In genomic region chr12:12718853-12719252, GRCh38 we compare ENCODE assay signal across 8 cellular contexts. TPM values are rescaled to one million over a fixed set of nuclear protein-coding genes. Genes with fewer than 3 reads are reported as not detected.
DNase-seq lines count a peak whose midpoint lies in the region; ATAC-seq, FAIRE-seq and TF ChIP-seq lines count a peak whose summit lies in the region.

No MANE protein-coding gene starts in this region.

- H3K79me2 ChIP-seq in HepG2 (ENCODE audit: insufficient read depth, low read length), result peaks cover 77% of the 10 kb centered on the region

- FAIRE-seq in HepG2 (lab: Jason Lieb, UNC), result no peak

- ATAC-seq in HepG2 (no peak), thoracic aorta (ENCODE audit: insufficient number of reproducible peaks, low FRiP score, low read depth) (no peak)

- H3K4me2 ChIP-seq in HepG2 (ENCODE audit: low read depth, low read length), result peak overlapping the region; percentile 89

- TF ChIP-seq CTCF in astrocyte of the cerebellum (IDR thresholded peaks at IDR 0.05; ENCODE audit: low read depth, low read length, missing control alignments), result no peak
- TF ChIP-seq CTCF in HepG2 (CRISPR knock-in tag; IDR thresholded peaks at IDR 0.05), result no peak
- TF ChIP-seq CTCF in thoracic aorta (IDR thresholded peaks at IDR 0.05), result no peak

- H3K9me3 ChIP-seq in HepG2 (ENCODE audit: low read length) (no peaks in the 10 kb centered on the region), thoracic aorta (no peaks in the 10 kb centered on the region)

- BruUV-seq in HepG2 (replicated peaks; lab: Mats Ljungman, UMichigan), result no TSS peak

- peak overlapping the region; percentile 99 for H3K9ac ChIP-seq in HepG2 (ENCODE audit: insufficient read depth, low read depth, low read length)

- H3K4me3 ChIP-seq in GM08714 (ENCODE audit: low read length) (peak overlapping the region; percentile 97), astrocyte of the cerebellum (ENCODE audit: low read depth, low read length) (peak overlapping the region; percentile 82), HepG2 (replicated peaks in 1 of 3; ENCODE audit: insufficient read depth in 1 of 3, low read depth in 2 of 3, low read length in 3 of 3) (peak overlapping the region; percentile 92 to 96 (median 96)), thoracic aorta (peak overlapping the region; percentile 98)

- TF ChIP-seq EP300 in HepG2 (IDR thresholded peaks at IDR 0.05; ENCODE audit: low read depth in 2 of 2, low read length in 2 of 2), result no peak
- no peak for TF ChIP-seq EP300 in HepG2 (CRISPR knock-in tag; IDR thresholded peaks at IDR 0.05; ENCODE audit: borderline replicate concordance)

- peak overlapping the region; percentile 99 for H3K27ac ChIP-seq in HepG2 (ENCODE audit: extremely low read length, insufficient read depth, low read length)
- peak overlapping the region; percentile 95 to 99 for H3K27ac ChIP-seq in thoracic aorta

- intact Hi-C loops in HepG2 (cut with micrococcal nuclease; ENCODE audit: unreplicated experiment), result loop anchor here (5.0 kb wide), 1 partner anchor 157 kb away; the partner anchor contains the start of gene DUSP16

- DNase-seq in M059J (ENCODE audit: low read depth) (peak; percentile 55), astrocyte of the cerebellum (ENCODE audit: low read depth) (no peak), HepG2 (ENCODE audit: low spot score) (no peak), thoracic aorta (ENCODE audit: low spot score) (no peak), NCI-H510A treated with DMSO at 0.1 percent for 48 hours (lab: John Stamatoyannopoulos, UW) (no peak), midbrain (lab: John Stamatoyannopoulos, UW) (no peak)
- DNase-seq in activated CD4-positive, CD25-positive, alpha-beta regulatory T cell treated with anti-CD3 and anti-CD28 coated beads, Interleukin-2, amount 50 U/mL, for 72 hours, result no peak

- in situ Hi-C loops in astrocyte of the cerebellum (cut with HindIII; ENCODE audit: low sequenced_read_pairs) (loop anchor here (25.0 kb wide), 1 partner anchor 332 kb away; no protein-coding TSS in a partner anchor), HepG2 (cut with HindIII; ENCODE audit: extremely low pct_ligation_motif_present, low pct_unique_long_range_greater_than_20kb) (loop anchor here (25.0 kb wide), 1 partner anchor 632 kb away; no protein-coding TSS in a partner anchor)

- H3K36me3 ChIP-seq in HepG2 (replicated peaks in 1 of 2; ENCODE audit: control insufficient read depth in 1 of 2, insufficient read depth in 2 of 2, low read length in 2 of 2), result 0 out of 5 replicates have a peak, but pooled peaks cover 1 to 9% of the 10 kb centered on the region in 2 experiments
- peaks cover 6% of the 10 kb centered on the region for H3K36me3 ChIP-seq in thoracic aorta

- H3K4me1 ChIP-seq in HepG2 (ENCODE audit: insufficient read depth, low read length) (peaks cover 50% of the 10 kb centered on the region), thoracic aorta (ENCODE audit: control insufficient read depth in 1 of 2, low read depth in 2 of 2) (peaks cover 48 to 67% of the 10 kb centered on the region in 2 donors)

- 4% methylated on average over 14 of the region's 14 CpGs for WGBS in HepG2 (ENCODE audit: low lambda C conversion rate)

- H2AFZ ChIP-seq in HepG2 (ENCODE audit: low read length), result no peak overlapping the region

- POLR2A ChIA-PET in HepG2 (lab: Yijun Ruan, JAX), result interaction anchor here (1.1 to 1.5 kb wide), 3 partner anchors 16 to 320 kb away, joined by 4 to 7 read pairs (median 5); no protein-coding TSS in a partner anchor

- no peak for TF ChIP-seq POLR2A in HepG2 (IDR thresholded peaks at IDR 0.05; ENCODE audit: insufficient read depth in 1 of 2, low read depth in 2 of 2, low read length in 2 of 2)

- TF ChIP-seq RAD21 in HepG2 (CRISPR knock-in tag; IDR thresholded peaks at IDR 0.05), result no peak

- H4K20me1 ChIP-seq in HepG2 (ENCODE audit: insufficient read depth, low read length), result peaks cover 15% of the 10 kb centered on the region; the same call in 1 of the 2 replicates

- CTCF ChIA-PET in HepG2 (lab: Yijun Ruan, JAX; ENCODE audit: low intra/inter-chr PET ratio, low total read pairs), result no interaction called here

- no peaks in the 10 kb centered on the region; a peak in 2 of 5 replicates for H3K27me3 ChIP-seq in HepG2 (ENCODE audit: control insufficient read depth in 1 of 2, insufficient read depth in 2 of 2, low read length in 2 of 2)
- no peaks in the 10 kb centered on the region for H3K27me3 ChIP-seq in thoracic aorta (replicated peaks; ENCODE audit: insufficient read depth)

TF ChIP-seq in HepG2, 621 proteins besides CTCF, POLR2A, EP300 and RAD21 (continues in another document):
- TF ChIP-seq TAF15 (IDR thresholded peaks at IDR 0.05; ENCODE audit: low read depth, low read length, poor library complexity, severe bottlenecking) (no peak), FUBP1 (CRISPR knock-in tag; IDR thresholded peaks at IDR 0.05; ENCODE audit: borderline replicate concordance) (no peak), ZNF607 (CRISPR knock-in tag; IDR thresholded peaks at IDR 0.05; ENCODE audit: borderline replicate concordance) (no peak), ZNF121 (CRISPR knock-in tag; IDR thresholded peaks at IDR 0.05) (no peak), NAIF1 (CRISPR knock-in tag; IDR thresholded peaks at IDR 0.05; ENCODE audit: borderline replicate concordance) (no peak), YEATS4 (CRISPR knock-in tag; IDR thresholded peaks at IDR 0.05; ENCODE audit: borderline replicate concordance) (no peak)

RNA-seq across cellular contexts. Expression of gene CDKN1B, which starts 1.7 kb away (rescaled TPM):
- total RNA-seq in M059J (2014; rRNA removed; shearing (Covaris generic)), result 34.8 and 48.4 TPM in 2 replicates
- total RNA-seq in HepG2 (2016; rRNA removed; fragmentation: Illumina TruSeq; extraction: Trizol) (37.2 and 39.6 TPM in 2 replicates), thoracic aorta (10 to 100 TPM; 61.9 to 63.5 TPM)
- total RNA-seq in HepG2 (2016; cell fraction: cytosol; rRNA removed; fragmentation: Illumina TruSeq; extraction: Trizol; ENCODE audit: low read depth), result 7.8 TPM in 2 replicates
- total RNA-seq in HepG2 (2016; cell fraction: insoluble cytoplasmic fraction; rRNA removed; fragmentation: Illumina TruSeq; extraction: Trizol), result 39.5 and 39.9 TPM in 2 replicates
- 22.3 and 22.5 TPM in 2 replicates for total RNA-seq in HepG2 (2016; cell fraction: membrane; rRNA removed; fragmentation: Illumina TruSeq; extraction: Trizol)
- total RNA-seq in HepG2 (2016; cell fraction: nucleus; rRNA removed; fragmentation: Illumina TruSeq; extraction: Trizol), result 31.7 and 35.6 TPM in 2 replicates
- 18.8 and 20.1 TPM in 2 replicates for polyA plus RNA-seq in HepG2 (2011; rRNA removed)
- polyA plus RNA-seq in HepG2 (2011; cell fraction: cytosol; rRNA removed), result 14.5 and 17.0 TPM in 2 replicates
- polyA plus RNA-seq in HepG2 (2011; cell fraction: nucleus; rRNA removed), result 9.6 and 9.9 TPM in 2 replicates
- polyA plus RNA-seq in HepG2 (2012), result 30.9 and 36.9 TPM in 2 replicates
- polyA plus RNA-seq in HepG2 (2016; cell fraction: cytosol; fragmentation: Illumina TruSeq; extraction: Trizol; ENCODE audit: low read depth), result 3.1 TPM in 2 replicates
- polyA plus RNA-seq in HepG2 (2016; cell fraction: insoluble cytoplasmic fraction; fragmentation: Illumina TruSeq; extraction: Trizol; ENCODE audit: low read depth), result 48.4 and 51.0 TPM in 2 replicates
- 11.6 TPM in 2 replicates for polyA plus RNA-seq in HepG2 (2016; cell fraction: membrane; fragmentation: Illumina TruSeq; extraction: Trizol; ENCODE audit: low read depth)
- polyA plus RNA-seq in HepG2 (2016; cell fraction: nucleus; fragmentation: Illumina TruSeq; extraction: Trizol; ENCODE audit: insufficient read depth, low read depth), result 40.3 and 40.5 TPM in 2 replicates
- polyA minus RNA-seq in HepG2 (2011; rRNA and poly(A)+ RNA removed; ENCODE audit: low replicate concordance), result 10.2 and 11.3 TPM in 2 replicates
- polyA minus RNA-seq in HepG2 (2011; cell fraction: cytosol; rRNA and poly(A)+ RNA removed), result 18.2 and 23.5 TPM in 2 replicates
- polyA minus RNA-seq in HepG2 (2011; cell fraction: nucleus; rRNA and poly(A)+ RNA removed), result 27.1 and 37.2 TPM in 2 replicates

RNA-seq across cellular contexts. Expression of gene GPR19, which starts 22.9 kb away (rescaled TPM):
- 5.2 and 7.1 TPM in 2 replicates for total RNA-seq in M059J (2014; rRNA removed; shearing (Covaris generic))
- total RNA-seq in HepG2 (2016; rRNA removed; fragmentation: Illumina TruSeq; extraction: Trizol) (1.2 and 1.4 TPM in 2 replicates), thoracic aorta (under 1 TPM in 1 of 2 donors, not detected in 1; 0.35 TPM)
- 1.2 TPM in 1 of 2 replicates, not detected in the other for total RNA-seq in HepG2 (2016; cell fraction: cytosol; rRNA removed; fragmentation: Illumina TruSeq; extraction: Trizol; ENCODE audit: low read depth)
- total RNA-seq in HepG2 (2016; cell fraction: insoluble cytoplasmic fraction; rRNA removed; fragmentation: Illumina TruSeq; extraction: Trizol), result 1.3 TPM in 2 replicates
- total RNA-seq in HepG2 (2016; cell fraction: membrane; rRNA removed; fragmentation: Illumina TruSeq; extraction: Trizol), result 1.00 and 1.5 TPM in 2 replicates
- 0.99 and 1.4 TPM in 2 replicates for total RNA-seq in HepG2 (2016; cell fraction: nucleus; rRNA removed; fragmentation: Illumina TruSeq; extraction: Trizol)
- polyA plus RNA-seq in HepG2 (2011; rRNA removed), result 1.5 and 2.0 TPM in 2 replicates
- polyA plus RNA-seq in HepG2 (2011; cell fraction: cytosol; rRNA removed), result 0.97 and 1.0 TPM in 2 replicates
- polyA plus RNA-seq in HepG2 (2011; cell fraction: nucleus; rRNA removed), result 4.7 and 5.3 TPM in 2 replicates
- polyA plus RNA-seq in HepG2 (2012), result 0.60 and 2.4 TPM in 2 replicates
- polyA plus RNA-seq in HepG2 (2016; cell fraction: cytosol; fragmentation: Illumina TruSeq; extraction: Trizol; ENCODE audit: low read depth), result 0.41 and 0.74 TPM in 2 replicates
- polyA plus RNA-seq in HepG2 (2016; cell fraction: insoluble cytoplasmic fraction; fragmentation: Illumina TruSeq; extraction: Trizol; ENCODE audit: low read depth), result 0.99 and 1.1 TPM in 2 replicates
- polyA plus RNA-seq in HepG2 (2016; cell fraction: membrane; fragmentation: Illumina TruSeq; extraction: Trizol; ENCODE audit: low read depth), result 1.0 and 1.8 TPM in 2 replicates
- 4.4 and 4.9 TPM in 2 replicates for polyA plus RNA-seq in HepG2 (2016; cell fraction: nucleus; fragmentation: Illumina TruSeq; extraction: Trizol; ENCODE audit: insufficient read depth, low read depth)
- 1.8 TPM in 1 of 2 replicates, not detected in the other for polyA minus RNA-seq in HepG2 (2011; rRNA and poly(A)+ RNA removed; ENCODE audit: low replicate concordance)
- polyA minus RNA-seq in HepG2 (2011; cell fraction: cytosol; rRNA and poly(A)+ RNA removed), result 0.69 TPM in 1 of 2 replicates, not detected in the other
- 1.9 and 2.9 TPM in 2 replicates for polyA minus RNA-seq in HepG2 (2011; cell fraction: nucleus; rRNA and poly(A)+ RNA removed)
